14 cellular contexts compared by ENCODE assay signal in the genomic region with DNA sequence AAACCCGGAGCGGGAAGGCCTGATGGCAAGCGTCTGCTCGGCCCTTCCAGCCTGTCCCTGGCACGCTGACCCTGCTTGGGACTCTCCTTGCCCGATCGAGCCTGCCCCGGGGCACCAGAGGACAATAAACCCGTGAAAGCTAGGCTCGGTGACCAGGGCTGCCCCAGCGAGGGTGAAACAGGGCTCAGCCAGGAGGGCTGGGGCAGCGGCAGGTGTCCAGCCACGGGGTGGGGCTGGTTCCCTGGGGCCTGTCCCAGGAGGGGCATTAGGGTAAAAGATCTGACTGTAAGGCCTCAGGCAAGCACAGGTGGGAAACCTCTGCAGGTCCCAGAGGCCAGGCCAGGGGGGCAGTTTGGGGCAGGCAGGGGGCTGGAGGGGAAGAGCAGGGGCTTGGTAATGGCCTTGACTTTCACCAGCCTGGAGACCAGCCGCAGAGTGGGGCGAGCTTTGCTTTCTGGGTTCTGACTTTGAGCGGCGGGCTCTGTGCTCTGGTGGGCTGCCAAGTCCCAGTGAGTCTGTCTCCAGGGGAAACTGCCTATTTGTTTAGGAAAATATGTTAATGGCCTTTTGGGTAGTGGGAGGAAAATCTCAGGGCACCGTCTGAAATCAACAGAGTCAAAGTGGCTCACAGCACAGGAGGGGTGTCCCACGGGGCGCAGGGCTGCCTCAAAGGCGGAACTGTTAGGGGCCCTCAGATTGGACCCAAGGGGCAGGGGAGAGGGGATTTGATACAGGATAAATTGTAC.
DNase-seq lines count a peak whose midpoint lies in the region; ATAC-seq and TF ChIP-seq lines count a peak whose summit lies in the region.
"Had no signal": no experiment of that assay in that cellular context is flagged by ENCODE, and none has a peak within 500 bp of the region (broad histone marks: within the 10 kb centered on the region; RNA-seq: fewer than 3 reads in every experiment).

No MANE protein-coding gene starts in this region.

- no peak overlapping the region for H3K4me3 ChIP-seq in astrocyte of the spinal cord (ENCODE audit: low read depth, low read length)

- ATAC-seq in stimulated activated naive B cell treated with anti-CD40 and anti-IgM and Interleukin-4, amounts not matched to agents 10 μg/mL and 1 μg/mL and 100 μg/mL, for 72 hours (replicated peaks): peak; percentile 40 to 43
- ATAC-seq in HG02588 (IDR thresholded peaks at IDR 0.05; ENCODE audit: unreplicated experiment): no peak
- ATAC-seq: activated CD4-positive, alpha-beta T cell treated with anti-CD3 and anti-CD28 coated beads for 36 hours; PC-3; T-cell had no signal

- peaks cover 13 to 19% of the 10 kb centered on the region in 2 donors for H3K4me1 Mint-ChIP-seq in stimulated activated naive B cell treated with anti-CD40 and anti-IgM and Interleukin-4, amounts not matched to agents 10 μg/mL and 1 μg/mL and 100 μg/mL, for 72 hours

- H3K9me3 Mint-ChIP-seq in stimulated activated naive B cell treated with anti-CD40 and anti-IgM and Interleukin-4, amounts not matched to agents 10 μg/mL and 1 μg/mL and 100 μg/mL, for 72 hours: peaks cover 4 to 7% of the 10 kb centered on the region in 2 donors
- H3K9me3 Mint-ChIP-seq: T-cell had no signal

- in situ Hi-C loops in astrocyte of the spinal cord (cut with HindIII; ENCODE audit: low sequenced_read_pairs): no loop called here

- H3K36me3 Mint-ChIP-seq in stimulated activated naive B cell treated with anti-CD40 and anti-IgM and Interleukin-4, amounts not matched to agents 10 μg/mL and 1 μg/mL and 100 μg/mL, for 72 hours: peaks cover 4 to 5% of the 10 kb centered on the region in 2 donors

- no peak overlapping the region for H3K27ac Mint-ChIP-seq in stimulated activated naive B cell treated with anti-CD40 and anti-IgM and Interleukin-4, amounts not matched to agents 10 μg/mL and 1 μg/mL and 100 μg/mL, for 72 hours
- H3K27ac Mint-ChIP-seq: activated CD4-positive, alpha-beta T cell treated with anti-CD3 and anti-CD28 coated beads for 36 hours; CD4-positive, alpha-beta memory T cell; stimulated activated naive CD8-positive, alpha-beta T cell treated with anti-CD3 and anti-CD28 coated beads, Interleukin-15, amount 100 ng/mL, for 72 hours; T-cell had no signal

- no peak overlapping the region for H3K4me3 Mint-ChIP-seq in stimulated activated naive B cell treated with anti-CD40 and anti-IgM and Interleukin-4, amounts not matched to agents 10 μg/mL and 1 μg/mL and 100 μg/mL, for 72 hours
- H3K4me3 Mint-ChIP-seq: activated CD4-positive, alpha-beta T cell treated with anti-CD3 and anti-CD28 coated beads for 36 hours; CD4-positive, alpha-beta memory T cell; stimulated activated naive CD8-positive, alpha-beta T cell treated with anti-CD3 and anti-CD28 coated beads, Interleukin-15, amount 100 ng/mL, for 72 hours; T-cell had no signal

- peak; percentile 35 for DNase-seq in NCI-H1092 (lab: John Stamatoyannopoulos, UW)
- DNase-seq in astrocyte of the spinal cord (ENCODE audit: low read depth, low spot score): peak; percentile 50
- peak; percentile 64 for DNase-seq in left kidney (ENCODE audit: low read depth, low spot score)
- no peak for DNase-seq in stimulated activated naive B cell treated with anti-CD40 and anti-IgM and Interleukin-4, amounts not matched to agents 10 μg/mL and 1 μg/mL and 100 μg/mL, for 72 hours
- no peak for DNase-seq in NCI-H774 (lab: John Stamatoyannopoulos, UW)
- DNase-seq in EL: no peak
- DNase-seq: activated CD4-positive, alpha-beta T cell treated with anti-CD3 and anti-CD28 coated beads for 36 hours; activated T-cell treated with anti-CD3 and anti-CD28 coated beads, Interleukin-2, amount 50 U/mL, for 48 hours; CD4-positive, alpha-beta memory T cell; NCI-H1930; PC-3; stimulated activated naive CD8-positive, alpha-beta T cell treated with anti-CD3 and anti-CD28 coated beads, Interleukin-15, amount 100 ng/mL, for 72 hours had no signal

- TF ChIP-seq CTCF in astrocyte of the spinal cord (IDR thresholded peaks at IDR 0.05; ENCODE audit: low read depth, low read length): no peak

- peaks cover 13 to 26% of the 10 kb centered on the region in 2 donors for H3K27me3 Mint-ChIP-seq in stimulated activated naive B cell treated with anti-CD40 and anti-IgM and Interleukin-4, amounts not matched to agents 10 μg/mL and 1 μg/mL and 100 μg/mL, for 72 hours

Comparison
In these comparisons a context has a peak if more than half of its experiments do, and no peak if none do; other contexts are left out.
1. DNase-seq: peak in NCI-H1092 (single experiment), astrocyte of the spinal cord (single experiment) and left kidney (single experiment); none in stimulated activated naive B cell treated with anti-CD40 and anti-IgM and Interleukin-4, amounts not matched to agents 10 μg/mL and 1 μg/mL and 100 μg/mL, for 72 hours (single experiment), NCI-H774 (single experiment) and EL (single experiment).